8 cellular contexts compared by ENCODE assay signal in genomic region chr6:87697581-87698552, GRCh38. TPM values are rescaled to one million over a fixed set of nuclear protein-coding genes. Genes with fewer than 3 reads are reported as not detected.
DNase-seq lines count a peak whose midpoint lies in the region; ATAC-seq and TF ChIP-seq lines count a peak whose summit lies in the region.

No MANE protein-coding gene starts in this region.

- H3K4me1 ChIP-seq in MM.1S (ENCODE audit: low read length): peaks cover 19% of the 10 kb centered on the region
- H3K4me1 ChIP-seq in suprapubic skin: peaks cover 49% of the 10 kb centered on the region

- H3K9me2 ChIP-seq in MM.1S (replicated peaks; ENCODE audit: insufficient read depth, low read length): no peaks in the 10 kb centered on the region

- H3K4me2 ChIP-seq in MM.1S (ENCODE audit: low read depth, low read length): peak overlapping the region; percentile 65

- TF ChIP-seq EP300 in suprapubic skin (IDR thresholded peaks at IDR 0.05): no peak

- no peaks in the 10 kb centered on the region for H3K9me3 ChIP-seq in MM.1S (replicated peaks; ENCODE audit: insufficient read depth, low read length)
- H3K9me3 ChIP-seq in suprapubic skin: no peaks in the 10 kb centered on the region

- H3K79me2 ChIP-seq in MM.1S (ENCODE audit: low read length): peaks cover 92% of the 10 kb centered on the region

- DNase-seq in ELR (ENCODE audit: low read depth) (peak; percentile 48), MM.1S (no peak), amniotic stem cell (lab: John Stamatoyannopoulos, UW) (peak; percentile 26), kidney epithelial cell (ENCODE audit: low read depth) (no peak), suprapubic skin (ENCODE audit: low spot score in 2 of 2) (no peak), NCI-H82 treated with DMSO at 0.1 percent for 48 hours (lab: John Stamatoyannopoulos, UW; ENCODE audit: unreplicated experiment) (no peak), left lobe of liver (ENCODE audit: low spot score) (no peak)

- no peak for TF ChIP-seq POLR2A in suprapubic skin (IDR thresholded peaks at IDR 0.05)

- H3K4me3 ChIP-seq in MM.1S (ENCODE audit: low read length) (peak overlapping the region; percentile 72), kidney epithelial cell (ENCODE audit: low read depth, low read length) (peak overlapping the region; percentile 94), suprapubic skin (peak overlapping the region; percentile 100)

- WGBS in suprapubic skin: 37% methylated on average over 8 of the region's 8 CpGs

- TF ChIP-seq CTCF in MM.1S (IDR thresholded peaks at IDR 0.05; ENCODE audit: low read length): no peak
- no peak for TF ChIP-seq CTCF in kidney epithelial cell (IDR thresholded peaks at IDR 0.05; ENCODE audit: insufficient read depth, low read length, poor library complexity, severe bottlenecking)
- TF ChIP-seq CTCF in suprapubic skin (IDR thresholded peaks at IDR 0.05): no peak

- ATAC-seq in HG02884 (IDR thresholded peaks at IDR 0.05; ENCODE audit: unreplicated experiment): no peak
- no peak for ATAC-seq in left lobe of liver

- peaks cover 7% of the 10 kb centered on the region; the same call in 1 of the 2 replicates for H3K36me3 ChIP-seq in MM.1S (replicated peaks; ENCODE audit: insufficient read depth, low read length)
- no peaks in the 10 kb centered on the region for H3K36me3 ChIP-seq in kidney epithelial cell (ENCODE audit: control insufficient read depth, insufficient read depth, low read length)
- no peaks in the 10 kb centered on the region for H3K36me3 ChIP-seq in suprapubic skin

- peaks cover 23% of the 10 kb centered on the region for H3F3A ChIP-seq in MM.1S (ENCODE audit: insufficient read depth, low read length)

- no peaks in the 10 kb centered on the region for H3K27me3 ChIP-seq in MM.1S (replicated peaks; ENCODE audit: insufficient read depth, low read length)
- H3K27me3 ChIP-seq in kidney epithelial cell (ENCODE audit: control insufficient read depth, insufficient read depth, low read length): no peaks in the 10 kb centered on the region
- H3K27me3 ChIP-seq in suprapubic skin: no peaks in the 10 kb centered on the region

- peaks cover 35% of the 10 kb centered on the region for H4K20me1 ChIP-seq in MM.1S (ENCODE audit: insufficient read depth, low read length)

- H3K9ac ChIP-seq in MM.1S (ENCODE audit: low read length): no peak overlapping the region; the same call in 1 of the 2 replicates

- H2AFZ ChIP-seq in MM.1S (ENCODE audit: low read length): no peak overlapping the region

- peak overlapping the region; percentile 88; the same call in 1 of the 2 replicates for H3K27ac ChIP-seq in MM.1S (ENCODE audit: low read length)
- H3K27ac ChIP-seq in suprapubic skin: no peak overlapping the region

RNA-seq across cellular contexts. Expression of gene AKIRIN2, which starts 4.2 kb away (rescaled TPM):
- 34.1 and 38.5 TPM in 2 replicates for total RNA-seq in kidney epithelial cell
- 10 to 100 TPM; 15.3 to 35.4 (median 29.2) TPM for total RNA-seq in suprapubic skin
- total RNA-seq in left lobe of liver: 16.6 TPM

Comparison
In these comparisons a context has a peak if more than half of its experiments do, and no peak if none do; other contexts are left out.
1. DNase-seq: peak in ELR (single experiment) and amniotic stem cell (single experiment); none in MM.1S (single experiment), kidney epithelial cell (single experiment), suprapubic skin (0 of 2), NCI-H82 treated with DMSO at 0.1 percent for 48 hours (single experiment) and left lobe of liver (single experiment).
2. Peak in every context shown above with its lines, with median percentiles within 50 percentile points of each other: H3K4me3 ChIP-seq.